23 cellular contexts compared by ENCODE assay signal in genomic region chr3:68999605-69000004, GRCh38. TPM values are rescaled to one million over a fixed set of nuclear protein-coding genes. Genes with fewer than 3 reads are reported as not detected.
DNase-seq lines count a peak whose midpoint lies in the region; ATAC-seq and TF ChIP-seq lines count a peak whose summit lies in the region.
"Had no signal": no experiment of that assay in that cellular context is flagged by ENCODE, and none has a peak within 500 bp of the region (broad histone marks: within the 10 kb centered on the region; RNA-seq: fewer than 3 reads in every experiment).

No MANE protein-coding gene starts in this region.

- TF ChIP-seq CTCF in chondrocyte (IDR thresholded peaks at IDR 0.05) (no peak), tibial artery (IDR thresholded peaks at IDR 0.05) (no peak), right lobe of liver (IDR thresholded peaks at IDR 0.05) (no peak)

- DNase-seq in adipocyte (ENCODE audit: low read depth) (peak; percentile 18), chondrocyte (ENCODE audit: low spot score) (no peak), iris pigment epithelial cell (ENCODE audit: low read depth) (peak; percentile 22), tibial artery (no peak), right lobe of liver (no peak)
- no peak for DNase-seq in stimulated activated naive CD8-positive, alpha-beta T cell treated with anti-CD3 and anti-CD28 coated beads, Interleukin-15, Interleukin-2, amounts not matched to agents 100 U/mL and 50 U/mL, for 24 hours
- DNase-seq: BE2C, DMS53, EL, GF-D8, GM23248, H9, HFFc6, MM.1S, NCI-H1092, NCI-H1436, NCI-H187 treated with DMSO at 0.1 percent for 48 hours, NCI-H2107, NCI-H446 treated with DMSO at 0.1 percent for 48 hours, NCI-H526 treated with DMSO at 0.1 percent for 48 hours, OCI-M1 had no signal

- peaks cover 34% of the 10 kb centered on the region for H3K4me1 Mint-ChIP-seq in chondrocyte (ENCODE audit: low read depth)
- H3K4me1 Mint-ChIP-seq: H9 had no signal

- ATAC-seq in right lobe of liver (no peak), GM18909 (IDR thresholded peaks at IDR 0.05; ENCODE audit: poor library complexity, unreplicated experiment) (no peak)
- no peak for ATAC-seq in stimulated activated naive CD8-positive, alpha-beta T cell treated with anti-CD3 and anti-CD28 coated beads, Interleukin-15, Interleukin-2, amounts not matched to agents 100 U/mL and 50 U/mL, for 24 hours
- ATAC-seq: K562 had no signal

- no peaks in the 10 kb centered on the region for H3K27me3 ChIP-seq in adipocyte (replicated peaks; ENCODE audit: control insufficient read depth, insufficient read depth, low read length)
- no peaks in the 10 kb centered on the region for H3K27me3 ChIP-seq in tibial artery
- H3K27me3 ChIP-seq in right lobe of liver: no peaks in the 10 kb centered on the region
- H3K27me3 ChIP-seq: BE2C had no signal

- intact Hi-C loops in tibial artery (cut with DNase I; ENCODE audit: low total_unique reads) (loop anchor here (10.0 kb wide), 1 partner anchor 55 kb away; the partner anchor contains the start of gene TMF1), right lobe of liver (cut with DNase I) (no loop called here)

- TF ChIP-seq POLR2A in right lobe of liver (IDR thresholded peaks at IDR 0.05): no peak

- no peaks in the 10 kb centered on the region for H3K9me3 ChIP-seq in adipocyte (ENCODE audit: control insufficient read depth, low read length)
- H3K9me3 ChIP-seq in tibial artery: no peaks in the 10 kb centered on the region
- H3K9me3 ChIP-seq in right lobe of liver: no peaks in the 10 kb centered on the region
- H3K9me3 ChIP-seq: BE2C had no signal

- no peak overlapping the region for H3K4me3 Mint-ChIP-seq in chondrocyte (ENCODE audit: unreplicated experiment)
- H3K4me3 Mint-ChIP-seq: H9, HFFc6 had no signal

- H3K4me1 ChIP-seq in adipocyte (ENCODE audit: control insufficient read depth, insufficient read depth, low read length) (peaks cover 2% of the 10 kb centered on the region), tibial artery (peaks cover 0 to 71% (median 22%) of the 10 kb centered on the region in 4 donors), right lobe of liver (no peaks in the 10 kb centered on the region)
- H3K4me1 ChIP-seq: BE2C had no signal

- H3K9ac ChIP-seq in adipocyte (ENCODE audit: low read length): no peak overlapping the region
- H3K9ac ChIP-seq: GM23248 had no signal

- H3K4me3 ChIP-seq in adipocyte (ENCODE audit: low read length) (no peak overlapping the region), tibial artery (no peak overlapping the region), right lobe of liver (no peak overlapping the region)
- H3K4me3 ChIP-seq: GM23248, K562 had no signal

- peaks cover 32% of the 10 kb centered on the region for H3K36me3 Mint-ChIP-seq in chondrocyte (ENCODE audit: low read depth)

- 100% methylated on average over 1 of the region's 1 CpG for WGBS in right lobe of liver (ENCODE audit: insufficient coverage, low coverage, low lambda C conversion rate, missing lambda C conversion rate)

- H3K27ac ChIP-seq in tibial artery (peak overlapping the region; percentile 36 to 56), right lobe of liver (no peak overlapping the region)
- H3K27ac ChIP-seq: GM23248 had no signal

- H3K27me3 Mint-ChIP-seq in chondrocyte (ENCODE audit: low read depth): no peaks in the 10 kb centered on the region

- H3K36me3 ChIP-seq in adipocyte (ENCODE audit: control insufficient read depth, insufficient read depth, low read length, severe bottlenecking) (peaks cover 77% of the 10 kb centered on the region), tibial artery (peaks cover 61 to 74% (median 62%) of the 10 kb centered on the region in 3 donors), right lobe of liver (peaks cover 0 to 14% (median 4%) of the 10 kb centered on the region in 4 donors)

- H3K27ac Mint-ChIP-seq in chondrocyte (ENCODE audit: unreplicated experiment): peak overlapping the region; percentile 79
- H3K27ac Mint-ChIP-seq: HFFc6 had no signal

- H3K9me3 Mint-ChIP-seq in chondrocyte (ENCODE audit: low read depth): no peaks in the 10 kb centered on the region
- H3K9me3 Mint-ChIP-seq: H9, HFFc6 had no signal

RNA-seq across cellular contexts. Expression of gene EOGT, which starts 13.9 kb away (rescaled TPM):
- 28.9 to 35.5 TPM (median 34.4 TPM) in 3 replicates for total RNA-seq in chondrocyte
- 1 to 10 TPM; 3.4 to 8.7 (median 5.1) TPM for total RNA-seq in right lobe of liver

RNA-seq across cellular contexts. Expression of gene TMF1, which starts 52.5 kb away (rescaled TPM):
- total RNA-seq in chondrocyte: 37.7 to 53.3 TPM (median 40.4 TPM) in 3 replicates
- total RNA-seq in right lobe of liver: 10 to 100 TPM in 4 of 6 experiments, 1 to 10 TPM in 2; 7.9 to 15.4 (median 11.5) TPM

Comparison
In these comparisons a context has a peak if more than half of its experiments do, and no peak if none do; other contexts are left out.
1. DNase-seq: peak in adipocyte (single experiment) and iris pigment epithelial cell (single experiment); none in chondrocyte (single experiment), tibial artery (0 of 2), right lobe of liver (0 of 3) and stimulated activated naive CD8-positive, alpha-beta T cell treated with anti-CD3 and anti-CD28 coated beads, Interleukin-15, Interleukin-2, amounts not matched to agents 100 U/mL and 50 U/mL, for 24 hours (single experiment).
2. H3K27ac ChIP-seq: peak in tibial artery (2 of 2); none in right lobe of liver (0 of 3).